12 cellular contexts compared by ENCODE assay signal in the genomic region with DNA sequence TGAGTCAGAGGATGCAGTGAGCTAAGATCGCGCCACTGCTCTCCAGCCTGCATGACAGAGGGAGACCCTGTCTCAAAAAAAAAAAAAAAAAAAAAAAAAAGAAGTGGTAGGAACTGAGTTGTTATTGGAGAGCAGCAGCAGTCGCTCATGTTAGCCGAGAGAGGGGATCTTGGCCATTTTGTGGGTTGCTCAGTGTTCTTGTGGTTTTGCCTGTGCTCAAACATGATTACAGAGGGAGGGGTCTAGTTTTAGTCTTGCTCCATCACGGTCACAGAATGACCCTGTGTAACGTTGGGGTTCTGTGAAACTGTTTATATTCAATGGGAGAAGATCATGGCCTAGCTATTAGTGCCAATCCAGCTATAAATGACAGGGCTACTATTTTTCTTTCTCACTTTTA. TPM values are rescaled to one million over a fixed set of nuclear protein-coding genes. Genes with fewer than 3 reads are reported as not detected.
DNase-seq lines count a peak whose midpoint lies in the region; ATAC-seq and TF ChIP-seq lines count a peak whose summit lies in the region.
"Had no signal": no experiment of that assay in that cellular context is flagged by ENCODE, and none has a peak within 500 bp of the region (broad histone marks: within the 10 kb centered on the region; RNA-seq: fewer than 3 reads in every experiment).

No MANE protein-coding gene starts in this region.

- H3K27me3 ChIP-seq in Karpas-422 (ENCODE audit: low read length) (no peaks in the 10 kb centered on the region), tibial artery (no peaks in the 10 kb centered on the region)
- H3K27me3 ChIP-seq: foreskin keratinocyte, upper lobe of left lung had no signal

- H3K4me1 ChIP-seq in Karpas-422 (ENCODE audit: low read length) (peaks cover 50% of the 10 kb centered on the region), tibial artery (peaks cover 9 to 33% (median 23%) of the 10 kb centered on the region in 4 donors)

- H3K79me2 ChIP-seq in Karpas-422 (ENCODE audit: low read length), result peaks cover 24% of the 10 kb centered on the region

- peaks cover 46% of the 10 kb centered on the region for H3K4me1 Mint-ChIP-seq in activated CD4-positive, alpha-beta T cell treated with anti-CD3 and anti-CD28 coated beads, Interleukin-2, amount 10 ng/mL, durations not matched to agents 24 days and 14 days
- peaks cover 32% of the 10 kb centered on the region for H3K4me1 Mint-ChIP-seq in activated T-helper 2 cell treated with anti-CD3 and anti-CD28 coated beads, Interferon-gamma antibody, Interleukin-2, Interleukin-4, amounts not matched to agents 10 μg/mL and 5 μg/mL and 100 μg/mL, durations not matched to agents 14 hours and 24 hours and 36 hours (ENCODE audit: low read depth)
- peaks cover 63% of the 10 kb centered on the region for H3K4me1 Mint-ChIP-seq in nephron progenitor cell

- no peak for ATAC-seq in GM18873 (IDR thresholded peaks at IDR 0.05; ENCODE audit: low FRiP score, unreplicated experiment)
- ATAC-seq: foreskin keratinocyte had no signal

- H3K4me3 Mint-ChIP-seq in activated CD4-positive, alpha-beta T cell treated with anti-CD3 and anti-CD28 coated beads, Interleukin-2, amount 10 ng/mL, durations not matched to agents 24 days and 14 days, result peak overlapping the region; percentile 92
- peak overlapping the region; percentile 91 for H3K4me3 Mint-ChIP-seq in activated T-helper 2 cell treated with anti-CD3 and anti-CD28 coated beads, Interferon-gamma antibody, Interleukin-2, Interleukin-4, amounts not matched to agents 10 μg/mL and 5 μg/mL and 100 μg/mL, durations not matched to agents 14 hours and 24 hours and 36 hours (ENCODE audit: low read depth)
- H3K4me3 Mint-ChIP-seq in nephron progenitor cell, result peak overlapping the region; percentile 92

- H3K4me3 ChIP-seq in Karpas-422 (ENCODE audit: low read length), result peak overlapping the region; percentile 92
- H3K4me3 ChIP-seq in tibial artery, result no peak overlapping the region

- no peaks in the 10 kb centered on the region for H3K9me3 Mint-ChIP-seq in activated CD4-positive, alpha-beta T cell treated with anti-CD3 and anti-CD28 coated beads, Interleukin-2, amount 10 ng/mL, durations not matched to agents 24 days and 14 days
- no peaks in the 10 kb centered on the region for H3K9me3 Mint-ChIP-seq in activated T-helper 2 cell treated with anti-CD3 and anti-CD28 coated beads, Interferon-gamma antibody, Interleukin-2, Interleukin-4, amounts not matched to agents 10 μg/mL and 5 μg/mL and 100 μg/mL, durations not matched to agents 14 hours and 24 hours and 36 hours
- H3K9me3 Mint-ChIP-seq in nephron progenitor cell, result no peaks in the 10 kb centered on the region

- H3K27ac ChIP-seq in Karpas-422 (ENCODE audit: low read length) (0 out of 2 replicates have a peak overlapping the region, but pooled peaks have one; percentile 81), tibial artery (no peak overlapping the region)
- H3K27ac ChIP-seq: coronary artery, foreskin keratinocyte, upper lobe of left lung had no signal

- peak overlapping the region; percentile 91; the same call in 1 of the 2 replicates for H3K9ac ChIP-seq in Karpas-422 (ENCODE audit: low read length)

- no peak for DNase-seq in activated CD4-positive, alpha-beta T cell treated with anti-CD3 and anti-CD28 coated beads, Interleukin-2, amount 10 ng/mL, durations not matched to agents 24 days and 14 days
- DNase-seq in activated CD4-positive, alpha-beta T cell treated with anti-CD3 and anti-CD28 coated beads for 48 hours, result no peak
- DNase-seq in Karpas-422 (peak; percentile 28), nephron progenitor cell (no peak), NOMO-1 treated with dmso at 0.1 percent for 144 hours (lab: John Stamatoyannopoulos, UW; ENCODE audit: unreplicated experiment) (no peak), tibial artery (no peak)
- DNase-seq in activated T-helper 2 cell treated with anti-CD3 and anti-CD28 coated beads, Interferon-gamma antibody, Interleukin-2, Interleukin-4, amounts not matched to agents 10 μg/mL and 5 μg/mL and 100 μg/mL, durations not matched to agents 14 hours and 24 hours and 36 hours (ENCODE audit: low spot score), result no peak
- DNase-seq: activated effector memory CD4-positive, alpha-beta T cell treated with Interleukin-2 at 50 U/mL for 16 hours; foreskin keratinocyte; upper lobe of left lung had no signal

- no peaks in the 10 kb centered on the region for H4K20me1 ChIP-seq in Karpas-422 (ENCODE audit: insufficient read depth, low read depth, low read length)

- intact Hi-C loops in activated CD4-positive, alpha-beta T cell treated with anti-CD3 and anti-CD28 coated beads, Interleukin-2, amount 10 ng/mL, durations not matched to agents 24 days and 14 days (cut with micrococcal nuclease), result loop anchor here (2.0 to 5.0 kb wide), 4 partner anchors 15 to 223 kb away; a partner anchor contains a TSS
- intact Hi-C loops in activated T-helper 2 cell treated with anti-CD3 and anti-CD28 coated beads, Interferon-gamma antibody, Interleukin-2, Interleukin-4, amounts not matched to agents 10 μg/mL and 5 μg/mL and 100 μg/mL, durations not matched to agents 14 hours and 24 hours and 36 hours (cut with micrococcal nuclease), result loop anchor here (5.0 kb wide), 2 partner anchors 68 to 172 kb away; a partner anchor contains a TSS
- intact Hi-C loops in tibial artery (cut with DNase I; ENCODE audit: low total_unique reads), result loop anchor here (10.0 kb wide), 1 partner anchor 225 kb away; no protein-coding TSS in a partner anchor

- H3K27me3 Mint-ChIP-seq in activated CD4-positive, alpha-beta T cell treated with anti-CD3 and anti-CD28 coated beads, Interleukin-2, amount 10 ng/mL, durations not matched to agents 24 days and 14 days, result peaks cover 2% of the 10 kb centered on the region
- peaks cover 2% of the 10 kb centered on the region for H3K27me3 Mint-ChIP-seq in activated T-helper 2 cell treated with anti-CD3 and anti-CD28 coated beads, Interferon-gamma antibody, Interleukin-2, Interleukin-4, amounts not matched to agents 10 μg/mL and 5 μg/mL and 100 μg/mL, durations not matched to agents 14 hours and 24 hours and 36 hours (ENCODE audit: low read depth)
- H3K27me3 Mint-ChIP-seq in nephron progenitor cell (ENCODE audit: low read depth, poor library complexity), result no peaks in the 10 kb centered on the region

- H3K9me3 ChIP-seq in Karpas-422 (ENCODE audit: low read length) (no peaks in the 10 kb centered on the region), tibial artery (no peaks in the 10 kb centered on the region)
- H3K9me3 ChIP-seq: upper lobe of left lung had no signal

- H3K36me3 ChIP-seq in Karpas-422 (ENCODE audit: insufficient read depth, low read length) (peaks cover 7% of the 10 kb centered on the region), tibial artery (peaks cover 6 to 24% (median 22%) of the 10 kb centered on the region in 3 donors)

- peak overlapping the region; percentile 99 for H3K4me2 ChIP-seq in Karpas-422 (ENCODE audit: low read depth, low read length, poor library complexity, severe bottlenecking)

- no peaks in the 10 kb centered on the region for H3K9me2 ChIP-seq in Karpas-422 (replicated peaks; ENCODE audit: insufficient read depth, low read length)

- TF ChIP-seq CTCF in nephron progenitor cell (IDR thresholded peaks at IDR 0.05) (no peak), tibial artery (IDR thresholded peaks at IDR 0.05) (no peak)

- H2AFZ ChIP-seq in Karpas-422 (ENCODE audit: low read length), result no peak overlapping the region

- peaks cover 51% of the 10 kb centered on the region for H3K36me3 Mint-ChIP-seq in activated CD4-positive, alpha-beta T cell treated with anti-CD3 and anti-CD28 coated beads, Interleukin-2, amount 10 ng/mL, durations not matched to agents 24 days and 14 days (ENCODE audit: low read depth)
- peaks cover 52% of the 10 kb centered on the region for H3K36me3 Mint-ChIP-seq in activated T-helper 2 cell treated with anti-CD3 and anti-CD28 coated beads, Interferon-gamma antibody, Interleukin-2, Interleukin-4, amounts not matched to agents 10 μg/mL and 5 μg/mL and 100 μg/mL, durations not matched to agents 14 hours and 24 hours and 36 hours (ENCODE audit: low read depth)
- H3K36me3 Mint-ChIP-seq in nephron progenitor cell (ENCODE audit: low read depth), result peaks cover 28% of the 10 kb centered on the region

- no peak overlapping the region for H3K27ac Mint-ChIP-seq in activated CD4-positive, alpha-beta T cell treated with anti-CD3 and anti-CD28 coated beads, Interleukin-2, amount 10 ng/mL, durations not matched to agents 24 days and 14 days
- H3K27ac Mint-ChIP-seq in activated T-helper 2 cell treated with anti-CD3 and anti-CD28 coated beads, Interferon-gamma antibody, Interleukin-2, Interleukin-4, amounts not matched to agents 10 μg/mL and 5 μg/mL and 100 μg/mL, durations not matched to agents 14 hours and 24 hours and 36 hours, result no peak overlapping the region
- no peak overlapping the region for H3K27ac Mint-ChIP-seq in nephron progenitor cell

RNA-seq across cellular contexts. Expression of a gene that starts 1.9 kb away (rescaled TPM):
- 76.1 and 79.4 TPM in 2 replicates for total RNA-seq in activated CD4-positive, alpha-beta T cell treated with anti-CD3 and anti-CD28 coated beads, Interleukin-2, amount 10 ng/mL, durations not matched to agents 24 days and 14 days
- total RNA-seq in Karpas-422 (2014; rRNA removed; shearing (Covaris generic); ENCODE audit: low replicate concordance), result 10.0 and 27.3 TPM in 2 replicates
- total RNA-seq in activated T-helper 2 cell treated with anti-CD3 and anti-CD28 coated beads, Interferon-gamma antibody, Interleukin-2, Interleukin-4, amounts not matched to agents 10 μg/mL and 5 μg/mL and 100 μg/mL, durations not matched to agents 14 hours and 24 hours and 36 hours, result 82.2 and 83.4 TPM in 2 replicates

RNA-seq across cellular contexts. Expression of a gene that starts 7.4 kb away (rescaled TPM):
- 31.5 and 33.5 TPM in 2 replicates for total RNA-seq in activated CD4-positive, alpha-beta T cell treated with anti-CD3 and anti-CD28 coated beads, Interleukin-2, amount 10 ng/mL, durations not matched to agents 24 days and 14 days
- total RNA-seq in Karpas-422 (2014; rRNA removed; shearing (Covaris generic); ENCODE audit: low replicate concordance), result 10.1 and 11.9 TPM in 2 replicates
- 24.6 and 25.2 TPM in 2 replicates for total RNA-seq in activated T-helper 2 cell treated with anti-CD3 and anti-CD28 coated beads, Interferon-gamma antibody, Interleukin-2, Interleukin-4, amounts not matched to agents 10 μg/mL and 5 μg/mL and 100 μg/mL, durations not matched to agents 14 hours and 24 hours and 36 hours

RNA-seq across cellular contexts. Expression of a gene that starts 15.0 kb away (rescaled TPM):
- 60.9 and 62.8 TPM in 2 replicates for total RNA-seq in activated CD4-positive, alpha-beta T cell treated with anti-CD3 and anti-CD28 coated beads, Interleukin-2, amount 10 ng/mL, durations not matched to agents 24 days and 14 days
- 7.5 and 12.7 TPM in 2 replicates for total RNA-seq in Karpas-422 (2014; rRNA removed; shearing (Covaris generic); ENCODE audit: low replicate concordance)
- total RNA-seq in activated T-helper 2 cell treated with anti-CD3 and anti-CD28 coated beads, Interferon-gamma antibody, Interleukin-2, Interleukin-4, amounts not matched to agents 10 μg/mL and 5 μg/mL and 100 μg/mL, durations not matched to agents 14 hours and 24 hours and 36 hours, result 57.4 and 59.0 TPM in 2 replicates

RNA-seq across cellular contexts. Expression of a gene that starts 21.7 kb away (rescaled TPM):
- total RNA-seq in activated CD4-positive, alpha-beta T cell treated with anti-CD3 and anti-CD28 coated beads, Interleukin-2, amount 10 ng/mL, durations not matched to agents 24 days and 14 days, result 34.9 and 41.4 TPM in 2 replicates
- total RNA-seq in Karpas-422 (2014; rRNA removed; shearing (Covaris generic); ENCODE audit: low replicate concordance), result 16.3 and 22.4 TPM in 2 replicates
- total RNA-seq in activated T-helper 2 cell treated with anti-CD3 and anti-CD28 coated beads, Interferon-gamma antibody, Interleukin-2, Interleukin-4, amounts not matched to agents 10 μg/mL and 5 μg/mL and 100 μg/mL, durations not matched to agents 14 hours and 24 hours and 36 hours, result 29.8 and 35.5 TPM in 2 replicates

RNA-seq across cellular contexts. Expression of a gene that starts 32.1 kb away (rescaled TPM):
- total RNA-seq in activated CD4-positive, alpha-beta T cell treated with anti-CD3 and anti-CD28 coated beads, Interleukin-2, amount 10 ng/mL, durations not matched to agents 24 days and 14 days, result 20.2 and 20.9 TPM in 2 replicates
- total RNA-seq in Karpas-422 (2014; rRNA removed; shearing (Covaris generic); ENCODE audit: low replicate concordance), result 19.2 and 25.5 TPM in 2 replicates
- total RNA-seq in activated T-helper 2 cell treated with anti-CD3 and anti-CD28 coated beads, Interferon-gamma antibody, Interleukin-2, Interleukin-4, amounts not matched to agents 10 μg/mL and 5 μg/mL and 100 μg/mL, durations not matched to agents 14 hours and 24 hours and 36 hours, result 24.3 and 25.8 TPM in 2 replicates
